Comparison of ENCODE assay signal across 33 cellular contexts in genomic region chr2:103784271-103784670, GRCh38.
"Had no signal": no experiment of that assay in that cellular context is flagged by ENCODE, and none has a peak within 500 bp of the region (broad histone marks: within the 10 kb centered on the region; RNA-seq: fewer than 3 reads in every experiment).

No MANE protein-coding gene starts in this region.

- H3K27me3 ChIP-seq: breast epithelium, Peyer's patch, SJSA1 had no signal

- H3K4me3 Mint-ChIP-seq: activated CD4-positive, alpha-beta memory T cell treated with anti-CD3 and anti-CD28 coated beads for 36 hours; activated CD4-positive, alpha-beta T cell treated with anti-CD3 and anti-CD28 coated beads for 36 hours; activated naive CD4-positive, alpha-beta T cell treated with anti-CD3 and anti-CD28 coated beads for 36 hours; activated naive CD8-positive, alpha-beta T cell; activated naive CD8-positive, alpha-beta T cell treated with anti-CD3 and anti-CD28 coated beads, Interleukin-2, amount 50 U/mL, for 24 hours; activated T-cell treated with anti-CD3 and anti-CD28 coated beads, Interleukin-2, amount 50 U/mL, for 4 hours; activated T-helper 1 cell treated with anti-CD3 and anti-CD28 coated beads, Interleukin-12 subunit alpha, Interleukin-12 subunit beta, Interleukin-2, Interleukin-4 antibody, amounts not matched to agents 30 ng/mL and 10 ng/mL and 1 ng/mL, durations not matched to agents 14 hours and 24 hours and 36 hours; T-helper 1 cell treated with Interleukin-12 subunit alpha and Interleukin-12 subunit beta and Interleukin-4 antibody, amounts not matched to agents 30 μg/mL and 1 μg/mL, for 36 hours; T-helper 2 cell treated with Interferon-gamma antibody and Interleukin-4, amounts not matched to agents 5 μg/mL and 100 μg/mL, for 36 hours had no signal

- H3K36me3 ChIP-seq: breast epithelium, Peyer's patch, SJSA1 had no signal

- ATAC-seq: activated CD4-positive, alpha-beta T cell treated with anti-CD3 and anti-CD28 coated beads for 36 hours; activated CD4-positive, CD25-positive, alpha-beta regulatory T cell treated with anti-CD3 and anti-CD28 coated beads, Interleukin-2, amount 50 U/mL, for 24 hours; activated naive CD8-positive, alpha-beta T cell treated with anti-CD3 and anti-CD28 coated beads, Interleukin-2, amount 50 U/mL, for 24 hours; activated T-cell treated with anti-CD3 and anti-CD28 coated beads, Interleukin-2, amount 50 U/mL, for 4 hours; PC-3 had no signal

- H3K27ac Mint-ChIP-seq: activated CD4-positive, alpha-beta memory T cell treated with anti-CD3 and anti-CD28 coated beads for 36 hours; activated CD4-positive, alpha-beta T cell treated with anti-CD3 and anti-CD28 coated beads for 36 hours; activated naive CD4-positive, alpha-beta T cell treated with anti-CD3 and anti-CD28 coated beads for 36 hours; activated naive CD8-positive, alpha-beta T cell; activated naive CD8-positive, alpha-beta T cell treated with anti-CD3 and anti-CD28 coated beads, Interleukin-2, amount 50 U/mL, for 24 hours; activated T-helper 1 cell treated with anti-CD3 and anti-CD28 coated beads, Interleukin-12 subunit alpha, Interleukin-12 subunit beta, Interleukin-2, Interleukin-4 antibody, amounts not matched to agents 30 ng/mL and 10 ng/mL and 1 ng/mL, durations not matched to agents 14 hours and 24 hours and 36 hours; T-helper 1 cell treated with Interleukin-12 subunit alpha and Interleukin-12 subunit beta and Interleukin-4 antibody, amounts not matched to agents 30 μg/mL and 1 μg/mL, for 36 hours; T-helper 2 cell treated with Interferon-gamma antibody and Interleukin-4, amounts not matched to agents 5 μg/mL and 100 μg/mL, for 36 hours had no signal

- H3K27ac ChIP-seq: breast epithelium, Peyer's patch, SJSA1 had no signal

- DNase-seq: activated CD4-positive, alpha-beta memory T cell treated with anti-CD3 and anti-CD28 coated beads for 36 hours; activated CD4-positive, alpha-beta T cell treated with anti-CD3 and anti-CD28 coated beads for 36 hours; activated CD4-positive, alpha-beta T cell treated with anti-CD3 and anti-CD28 coated beads, Interleukin-2, amount 50 U/mL, for 1 hour; activated CD8-positive, alpha-beta memory T cell treated with anti-CD3 and anti-CD28 coated beads, Interleukin-2, amount 50 U/mL, for 4 hours; activated gamma-delta T cell treated with Interleukin-2 at 50 U/mL for 16 hours; activated naive CD4-positive, alpha-beta T cell treated with anti-CD3 and anti-CD28 coated beads for 36 hours; activated naive CD8-positive, alpha-beta T cell treated with anti-CD3 and anti-CD28 coated beads, Interleukin-2, amount 50 U/mL, for 24 hours; activated T-cell treated with anti-CD3 and anti-CD28 coated beads for 4 hours; activated T-cell treated with anti-CD3 and anti-CD28 coated beads, Interleukin-2, amount 50 U/mL, for 4 hours; Kasumi-1; KG1; MM.1S; MV-4-11; NCI-H1092; NCI-H1436 treated with DMSO at 0.1 percent for 48 hours; NCI-H1694 treated with DMSO at 0.1 percent for 48 hours; NCI-H2029; NCI-H2171; NCI-H510A treated with DMSO at 0.1 percent for 48 hours; NCI-H526 treated with DMSO at 0.1 percent for 48 hours; NCI-H774; PC-3; Peyer's patch; RPMI8226; SHP77 treated with DMSO at 0.1 percent for 48 hours; SK-N-SH had no signal

- H3K4me3 ChIP-seq: breast epithelium, Peyer's patch, SJSA1 had no signal

- H3K9me3 Mint-ChIP-seq: activated naive CD8-positive, alpha-beta T cell treated with anti-CD3 and anti-CD28 coated beads, Interleukin-2, amount 50 U/mL, for 24 hours; activated T-helper 1 cell treated with anti-CD3 and anti-CD28 coated beads, Interleukin-12 subunit alpha, Interleukin-12 subunit beta, Interleukin-2, Interleukin-4 antibody, amounts not matched to agents 30 ng/mL and 10 ng/mL and 1 ng/mL, durations not matched to agents 14 hours and 24 hours and 36 hours; T-helper 1 cell treated with Interleukin-12 subunit alpha and Interleukin-12 subunit beta and Interleukin-4 antibody, amounts not matched to agents 30 μg/mL and 1 μg/mL, for 36 hours had no signal

- H3K9me3 ChIP-seq: breast epithelium, Peyer's patch, SK-N-SH had no signal

- H3K4me2 ChIP-seq: SK-N-SH had no signal

- H3K9ac ChIP-seq: SK-N-SH had no signal

- H3K27me3 Mint-ChIP-seq: activated CD4-positive, alpha-beta memory T cell treated with anti-CD3 and anti-CD28 coated beads for 36 hours; activated CD4-positive, alpha-beta T cell treated with anti-CD3 and anti-CD28 coated beads for 36 hours; activated naive CD8-positive, alpha-beta T cell; activated naive CD8-positive, alpha-beta T cell treated with anti-CD3 and anti-CD28 coated beads, Interleukin-2, amount 50 U/mL, for 24 hours had no signal

- H3K4me1 Mint-ChIP-seq: activated CD4-positive, alpha-beta T cell treated with anti-CD3 and anti-CD28 coated beads for 36 hours; activated naive CD8-positive, alpha-beta T cell treated with anti-CD3 and anti-CD28 coated beads, Interleukin-2, amount 50 U/mL, for 24 hours had no signal

- H3K4me1 ChIP-seq: breast epithelium, Peyer's patch, SJSA1 had no signal

- H3K36me3 Mint-ChIP-seq: activated CD4-positive, alpha-beta memory T cell treated with anti-CD3 and anti-CD28 coated beads for 36 hours; activated naive CD8-positive, alpha-beta T cell had no signal
